8 cellular contexts compared by ENCODE assay signal in the genomic region with DNA sequence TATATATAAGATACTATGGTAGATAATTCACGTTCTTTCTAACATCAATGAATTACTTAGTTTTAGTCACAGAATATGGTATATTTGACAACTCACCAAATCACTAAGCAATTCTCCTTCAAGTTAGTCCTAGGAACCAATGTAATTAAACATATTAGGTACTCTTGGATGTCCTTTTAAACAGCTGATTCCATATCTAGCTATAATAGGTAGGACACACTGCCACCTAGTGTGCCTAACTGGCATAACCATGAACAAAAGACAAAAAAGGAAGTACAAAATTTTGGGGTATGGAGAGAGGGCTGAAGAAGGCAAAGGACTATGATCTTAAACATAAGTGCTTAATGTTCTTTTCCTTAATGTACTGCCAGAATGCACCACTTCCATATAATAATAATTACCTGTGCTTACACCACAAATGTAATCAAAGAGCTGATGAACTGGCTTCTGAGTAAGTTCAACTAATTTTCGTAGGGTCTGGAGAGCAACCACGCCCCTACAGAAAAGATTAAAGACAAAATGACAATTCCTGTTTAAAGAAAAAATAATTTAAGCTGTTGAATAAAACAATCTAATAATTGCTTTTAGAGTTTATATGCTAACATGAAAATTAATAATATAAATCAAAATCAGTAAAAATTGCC. TPM values are rescaled to one million over a fixed set of nuclear protein-coding genes. Genes with fewer than 3 reads are reported as not detected.
A peak's percentile ranks its signal among the peaks of the same experiment; 100 is the strongest.
DNase-seq lines count a peak whose midpoint lies in the region; ATAC-seq and TF ChIP-seq lines count a peak whose summit lies in the region.

No MANE protein-coding gene starts in this region.

- no peak overlapping the region for H4K8ac ChIP-seq in neuronal stem cell (ENCODE audit: low read depth, low read length)

- H4K91ac ChIP-seq in neuronal stem cell (ENCODE audit: low read depth, low read length, poor library complexity) = no peak overlapping the region

- H3K4me1 Mint-ChIP-seq in activated CD4-positive, alpha-beta T cell treated with anti-CD3 and anti-CD28 coated beads, Interleukin-2, amount 10 ng/mL, durations not matched to agents 24 days and 14 days = no peaks in the 10 kb centered on the region

- H3K4me3 Mint-ChIP-seq in activated CD4-positive, alpha-beta T cell treated with anti-CD3 and anti-CD28 coated beads, Interleukin-2, amount 10 ng/mL, durations not matched to agents 24 days and 14 days = no peak overlapping the region

- H3K27ac ChIP-seq in esophagus squamous epithelium (no peak overlapping the region), neuronal stem cell (replicated peaks; ENCODE audit: low read length) (no peak overlapping the region)

- DNase-seq in AML-193 (lab: John Stamatoyannopoulos, UW) (peak; percentile 61 to 67), NCI-H446 (lab: John Stamatoyannopoulos, UW) (peak; percentile 42 to 50), esophagus squamous epithelium (lab: John Stamatoyannopoulos, UW) (no peak), neuronal stem cell (ENCODE audit: low spot score) (peak; percentile 50)
- DNase-seq in activated CD4-positive, alpha-beta T cell treated with anti-CD3 and anti-CD28 coated beads, Interleukin-2, amount 10 ng/mL, durations not matched to agents 24 days and 14 days = peak; percentile 84

- H3K9me3 ChIP-seq in esophagus squamous epithelium (no peaks in the 10 kb centered on the region), neuronal stem cell (replicated peaks in 1 of 2; ENCODE audit: control insufficient read depth in 2 of 2, insufficient read depth in 1 of 2, low read depth in 1 of 2, low read length in 2 of 2) (peaks cover 0 to 1% of the 10 kb centered on the region in 2 donors)

- no peak overlapping the region for H2AFZ ChIP-seq in neuronal stem cell (ENCODE audit: low read length)

- H2AK5ac ChIP-seq in neuronal stem cell (ENCODE audit: low read depth, low read length) = no peak overlapping the region

- no peak overlapping the region for H3K9ac ChIP-seq in neuronal stem cell (ENCODE audit: low read depth, low read length, poor library complexity)

- H2BK12ac ChIP-seq in neuronal stem cell (ENCODE audit: low read length) = no peak overlapping the region

- H3K4me1 ChIP-seq in esophagus squamous epithelium = no peaks in the 10 kb centered on the region
- no peaks in the 10 kb centered on the region for H3K4me1 ChIP-seq in neuronal stem cell (ENCODE audit: control insufficient read depth in 2 of 2, insufficient read depth in 1 of 2, low read depth in 1 of 2, low read length in 2 of 2)

- H3K27me3 ChIP-seq in esophagus squamous epithelium (no peaks in the 10 kb centered on the region), neuronal stem cell (ENCODE audit: control insufficient read depth in 3 of 3, insufficient read depth in 3 of 3, low read depth in 1 of 3, low read length in 3 of 3) (no peaks in the 10 kb centered on the region)

- intact Hi-C loops in activated CD4-positive, alpha-beta T cell treated with anti-CD3 and anti-CD28 coated beads, Interleukin-2, amount 10 ng/mL, durations not matched to agents 24 days and 14 days (cut with micrococcal nuclease) = loop anchor here (1.0 to 5.0 kb wide), 3 partner anchors 45 to 385 kb away; no protein-coding TSS in a partner anchor
- intact Hi-C loops in esophagus squamous epithelium (cut with DNase I) = loop anchor here (10.0 kb wide), 1 partner anchor 312 kb away; no protein-coding TSS in a partner anchor

- H3K4me3 ChIP-seq in esophagus squamous epithelium (no peak overlapping the region), neuronal stem cell (ENCODE audit: low read length in 2 of 2) (no peak overlapping the region)

- no peak overlapping the region for H3K4ac ChIP-seq in neuronal stem cell (ENCODE audit: low read length)

- H3K27ac Mint-ChIP-seq in activated CD4-positive, alpha-beta T cell treated with anti-CD3 and anti-CD28 coated beads, Interleukin-2, amount 10 ng/mL, durations not matched to agents 24 days and 14 days = no peak overlapping the region

- ATAC-seq in GM18519 (IDR thresholded peaks at IDR 0.05; ENCODE audit: low FRiP score, unreplicated experiment) = peak; percentile 74
- peak; percentile 90 for ATAC-seq in HG03354 (IDR thresholded peaks at IDR 0.05; ENCODE audit: poor library complexity, severe bottlenecking, unreplicated experiment)
- no peak for ATAC-seq in HG03469 (IDR thresholded peaks at IDR 0.05; ENCODE audit: unreplicated experiment)

- TF ChIP-seq POLR2A in esophagus squamous epithelium (IDR thresholded peaks at IDR 0.05) = no peak

- H3K27me3 Mint-ChIP-seq in activated CD4-positive, alpha-beta T cell treated with anti-CD3 and anti-CD28 coated beads, Interleukin-2, amount 10 ng/mL, durations not matched to agents 24 days and 14 days = no peaks in the 10 kb centered on the region

- no peak overlapping the region for H3K23ac ChIP-seq in neuronal stem cell (ENCODE audit: low read depth, low read length, poor library complexity)

- no peak overlapping the region for H3K14ac ChIP-seq in neuronal stem cell (ENCODE audit: low read length)

- H3K4me2 ChIP-seq in neuronal stem cell (ENCODE audit: insufficient read depth, low read length, poor library complexity, severe bottlenecking) = no peak overlapping the region

- no peaks in the 10 kb centered on the region for H3K9me3 Mint-ChIP-seq in activated CD4-positive, alpha-beta T cell treated with anti-CD3 and anti-CD28 coated beads, Interleukin-2, amount 10 ng/mL, durations not matched to agents 24 days and 14 days

- H3K36me3 ChIP-seq in esophagus squamous epithelium = peaks cover 0 to 78% (median 5%) of the 10 kb centered on the region in 3 donors
- peaks cover 2 to 56% of the 10 kb centered on the region in 2 donors for H3K36me3 ChIP-seq in neuronal stem cell (replicated peaks in 1 of 2; ENCODE audit: control insufficient read depth in 2 of 2, insufficient read depth in 2 of 2, low read length in 2 of 2)

- H2BK5ac ChIP-seq in neuronal stem cell (ENCODE audit: low read length) = no peak overlapping the region

- no peaks in the 10 kb centered on the region for H3K79me1 ChIP-seq in neuronal stem cell (ENCODE audit: low read depth, low read length)

- peaks cover 10% of the 10 kb centered on the region for H3K36me3 Mint-ChIP-seq in activated CD4-positive, alpha-beta T cell treated with anti-CD3 and anti-CD28 coated beads, Interleukin-2, amount 10 ng/mL, durations not matched to agents 24 days and 14 days (ENCODE audit: low read depth)

- H3K18ac ChIP-seq in neuronal stem cell (ENCODE audit: low read length) = no peak overlapping the region

- peak; percentile 67 to 85 (median 80) for TF ChIP-seq CTCF in esophagus squamous epithelium (IDR thresholded peaks at IDR 0.05)

- no peak overlapping the region for H2BK15ac ChIP-seq in neuronal stem cell (ENCODE audit: low read length)

- 88 to 94% methylated on average over 3 of the region's 3 CpGs for WGBS in esophagus squamous epithelium, 2 donors
- no CpG with 5 or more reads among the region's 3 CpGs for WGBS in neuronal stem cell (ENCODE audit: extremely low coverage in 2 of 2, insufficient read length in 2 of 2, insufficient replicate concordance in 1 of 2), 2 donors

- no peak overlapping the region for H2BK120ac ChIP-seq in neuronal stem cell (ENCODE audit: low read depth, low read length)

RNA-seq across cellular contexts. Expression of a gene that starts 28.7 kb away (rescaled TPM):
- 16.6 and 17.2 TPM in 2 replicates for total RNA-seq in activated CD4-positive, alpha-beta T cell treated with anti-CD3 and anti-CD28 coated beads, Interleukin-2, amount 10 ng/mL, durations not matched to agents 24 days and 14 days
- 10 to 100 TPM; 15.8 to 30.7 (median 25.7) TPM for total RNA-seq in esophagus squamous epithelium
- polyA plus RNA-seq in neuronal stem cell (2013, experiment 1 of 2) = 16.0 TPM
- 16.5 TPM for polyA plus RNA-seq in neuronal stem cell (2013, experiment 2 of 2)

RNA-seq across cellular contexts. Expression of a gene that starts 41.0 kb away (rescaled TPM):
- total RNA-seq in activated CD4-positive, alpha-beta T cell treated with anti-CD3 and anti-CD28 coated beads, Interleukin-2, amount 10 ng/mL, durations not matched to agents 24 days and 14 days = not detected in 2 replicates
- 1 to 10 TPM in 3 of 4 donors, not detected in 1; 1.5 to 9.8 (median 6.3) TPM for total RNA-seq in esophagus squamous epithelium
- 39.5 TPM for polyA plus RNA-seq in neuronal stem cell (2013, experiment 1 of 2)
- polyA plus RNA-seq in neuronal stem cell (2013, experiment 2 of 2) = 39.3 TPM
